Comparison of ENCODE assay signal across 30 cellular contexts in genomic region chr10:112244197-112244596, GRCh38. TPM values are rescaled to one million over a fixed set of nuclear protein-coding genes. Genes with fewer than 3 reads are reported as not detected.
DNase-seq lines count a peak whose midpoint lies in the region; ATAC-seq, FAIRE-seq and TF ChIP-seq lines count a peak whose summit lies in the region.
"Had no signal": no experiment of that assay in that cellular context is flagged by ENCODE, and none has a peak within 500 bp of the region (broad histone marks: within the 10 kb centered on the region; RNA-seq: fewer than 3 reads in every experiment).

No MANE protein-coding gene starts in this region.

- H3K27me3 ChIP-seq in liver (ENCODE audit: control insufficient read depth in 4 of 4, insufficient read depth in 4 of 4, low read length in 3 of 4) = no peaks in the 10 kb centered on the region
- H3K27me3 ChIP-seq in HepG2 (ENCODE audit: control insufficient read depth in 1 of 2, insufficient read depth in 2 of 2, low read length in 2 of 2) = no peaks in the 10 kb centered on the region
- no peaks in the 10 kb centered on the region for H3K27me3 ChIP-seq in IMR-90 (ENCODE audit: control insufficient read depth, insufficient read depth, low read length)
- H3K27me3 ChIP-seq: BLaER1, SJSA1 had no signal

- H4K5ac ChIP-seq in IMR-90 (ENCODE audit: low read depth, low read length) = peak overlapping the region; percentile 72; the same call in 1 of the 2 replicates

- no peak overlapping the region for H3K9ac ChIP-seq in liver (ENCODE audit: low read depth in 1 of 2, low read length in 2 of 2)
- H3K9ac ChIP-seq in HepG2 (ENCODE audit: insufficient read depth, low read depth, low read length) = no peak overlapping the region
- H3K9ac ChIP-seq in IMR-90 (ENCODE audit: low read depth, low read length) = no peak overlapping the region
- H3K9ac ChIP-seq: BLaER1 had no signal

- intact Hi-C loops in HepG2 (cut with micrococcal nuclease; ENCODE audit: unreplicated experiment) = no loop called here
- intact Hi-C loops in IMR-90 (cut with micrococcal nuclease) = no loop called here

- H3K36me3 ChIP-seq in liver (ENCODE audit: control insufficient read depth in 4 of 4, insufficient read depth in 3 of 4, low read depth in 1 of 4, low read length in 3 of 4) (no peaks in the 10 kb centered on the region), HepG2 (replicated peaks in 1 of 2; ENCODE audit: control insufficient read depth in 1 of 2, insufficient read depth in 2 of 2, low read length in 2 of 2) (no peaks in the 10 kb centered on the region), IMR-90 (ENCODE audit: control insufficient read depth, insufficient read depth, low read length) (no peaks in the 10 kb centered on the region)
- H3K36me3 ChIP-seq: HAP-1, SJSA1 had no signal

- no peaks in the 10 kb centered on the region for H4K20me1 ChIP-seq in HepG2 (ENCODE audit: insufficient read depth, low read length)
- no peaks in the 10 kb centered on the region for H4K20me1 ChIP-seq in IMR-90 (ENCODE audit: insufficient read depth, low read length)
- H4K20me1 ChIP-seq: BLaER1 had no signal

- in situ Hi-C loops in HepG2 (cut with HindIII; ENCODE audit: extremely low pct_ligation_motif_present, low pct_unique_long_range_greater_than_20kb) (no loop called here), IMR-90 (cut with MboI; ENCODE audit: low sequenced_read_pairs) (no loop called here)

- POLR2A ChIA-PET in HepG2 (lab: Yijun Ruan, JAX) = no interaction called here
- POLR2A ChIA-PET in IMR-90 (lab: Charles Lee; ENCODE audit: unreplicated experiment) = no interaction called here

- CTCF ChIA-PET in HepG2 (lab: Yijun Ruan, JAX; ENCODE audit: low intra/inter-chr PET ratio, low total read pairs) = no interaction called here
- CTCF ChIA-PET in IMR-90 (lab: Yijun Ruan, JAX) = no interaction called here

- no peaks in the 10 kb centered on the region for H3K9me1 ChIP-seq in IMR-90 (ENCODE audit: insufficient read depth, low read length)

- H3K9me3 ChIP-seq in liver (ENCODE audit: control insufficient read depth in 4 of 4, low read length in 3 of 4) = peaks cover under 1 to 9% (median 3%) of the 10 kb centered on the region in 4 donors
- H3K9me3 ChIP-seq in HepG2 (ENCODE audit: low read length) = peaks cover 10% of the 10 kb centered on the region
- peaks cover 16% of the 10 kb centered on the region for H3K9me3 ChIP-seq in IMR-90 (ENCODE audit: control insufficient read depth, insufficient read depth, low read length)
- H3K9me3 ChIP-seq: HAP-1 had no signal

- TF ChIP-seq POLR2A in HepG2 (IDR thresholded peaks at IDR 0.05; ENCODE audit: insufficient read depth in 1 of 2, low read depth in 2 of 2, low read length in 2 of 2) (no peak), IMR-90 (IDR thresholded peaks at IDR 0.05; ENCODE audit: low read depth, low read length) (no peak)

- no peaks in the 10 kb centered on the region for H3K79me2 ChIP-seq in HepG2 (ENCODE audit: insufficient read depth, low read length)

- TF ChIP-seq CTCF in liver (IDR thresholded peaks at IDR 0.05; ENCODE audit: low read depth, low read length, missing input control) (no peak), HepG2 (CRISPR knock-in tag; IDR thresholded peaks at IDR 0.05) (no peak), IMR-90 (conservative IDR thresholded peaks at IDR 0.05; ENCODE audit: low read depth, low read length) (no peak), fibroblast of mammary gland (conservative IDR thresholded peaks at IDR 0.05; ENCODE audit: control insufficient read depth, insufficient read depth, low read depth, low read length) (no peak)

- peak overlapping the region in 1 of 2 experiments; percentile 50; a peak in 1 of 4 replicates for H4K8ac ChIP-seq in IMR-90 (ENCODE audit: low read depth in 2 of 2, low read length in 2 of 2)

- no peak overlapping the region for H3K56ac ChIP-seq in IMR-90 (ENCODE audit: extremely low read depth, insufficient read depth, low read length)

- dilution Hi-C loops in IMR-90 (cut with HindIII; ENCODE audit: low sequenced_read_pairs, unreplicated experiment) = no loop called here

- H3K4me3 ChIP-seq in liver (ENCODE audit: low read depth in 1 of 3, low read length in 3 of 3) = no peak overlapping the region
- H3K4me3 ChIP-seq in HepG2 (replicated peaks in 1 of 3; ENCODE audit: insufficient read depth in 1 of 3, low read depth in 2 of 3, low read length in 3 of 3) = no peak overlapping the region
- no peak overlapping the region for H3K4me3 ChIP-seq in IMR-90 (ENCODE audit: insufficient read depth, low read depth, low read length)
- no peak overlapping the region for H3K4me3 ChIP-seq in fibroblast of mammary gland (ENCODE audit: control insufficient read depth, low read depth, low read length)
- H3K4me3 ChIP-seq: BLaER1, GM23338, HAP-1, SJSA1 had no signal

- no peak overlapping the region for H2AK9ac ChIP-seq in IMR-90 (replicated peaks; ENCODE audit: low read depth, low read length, poor library complexity)

- H3K27ac ChIP-seq in liver (ENCODE audit: low read depth in 1 of 2, low read length in 2 of 2) = peak overlapping the region; percentile 47 to 55
- H3K27ac ChIP-seq in HepG2 (ENCODE audit: extremely low read length, insufficient read depth, low read length) = no peak overlapping the region
- no peak overlapping the region for H3K27ac ChIP-seq in IMR-90 (ENCODE audit: insufficient read depth, low read length)
- H3K27ac ChIP-seq: BLaER1, SJSA1 had no signal

- TF ChIP-seq RAD21 in liver (IDR thresholded peaks at IDR 0.05) (no peak), HepG2 (CRISPR knock-in tag; IDR thresholded peaks at IDR 0.05) (no peak), IMR-90 (IDR thresholded peaks at IDR 0.05; ENCODE audit: low read length) (no peak)

- H2BK5ac ChIP-seq in IMR-90 (ENCODE audit: low read depth, low read length, poor library complexity, severe bottlenecking) = no peak overlapping the region

- H3K4me2 ChIP-seq in HepG2 (ENCODE audit: low read depth, low read length) = no peak overlapping the region
- no peak overlapping the region for H3K4me2 ChIP-seq in IMR-90 (ENCODE audit: low read depth, low read length)
- H3K4me2 ChIP-seq: BLaER1, GM23338 had no signal

- peak overlapping the region; percentile 84 for H4K91ac ChIP-seq in IMR-90 (ENCODE audit: insufficient read depth, low read depth, low read length)

- H3K23ac ChIP-seq in IMR-90 (ENCODE audit: low read depth, low read length) = no peak overlapping the region

- TF ChIP-seq EP300 in HepG2 (IDR thresholded peaks at IDR 0.05; ENCODE audit: low read depth in 2 of 2, low read length in 2 of 2) (no peak), HepG2 (CRISPR knock-in tag; IDR thresholded peaks at IDR 0.05; ENCODE audit: borderline replicate concordance) (no peak)

- peak overlapping the region; percentile 59; the same call in 1 of the 2 replicates for H2BK120ac ChIP-seq in IMR-90 (ENCODE audit: low read depth, low read length)

- H3K14ac ChIP-seq in IMR-90 (replicated peaks; ENCODE audit: low read depth, low read length) = no peak overlapping the region

- ATAC-seq in HepG2 (no peak), IMR-90 (ENCODE audit: low read depth) (peak; percentile 75)
- ATAC-seq: GM23338, Right ventricle myocardium inferior had no signal

- 64% methylated on average over 2 of the region's 2 CpGs for WGBS in liver
- 96% methylated on average over 2 of the region's 2 CpGs for WGBS in HepG2 (ENCODE audit: low lambda C conversion rate)
- no CpG with 5 or more reads among the region's 2 CpGs for WGBS in IMR-90 (ENCODE audit: extremely low coverage in 2 of 2, insufficient read length in 1 of 2), 2 experiments

- peaks cover 1 to 42% (median 11%) of the 10 kb centered on the region in 4 donors for H3K4me1 ChIP-seq in liver (ENCODE audit: control insufficient read depth in 4 of 4, insufficient read depth in 4 of 4, low read length in 3 of 4)
- H3K4me1 ChIP-seq in HepG2 (ENCODE audit: insufficient read depth, low read length) = no peaks in the 10 kb centered on the region
- peaks cover 2% of the 10 kb centered on the region; the same call in 1 of the 2 replicates for H3K4me1 ChIP-seq in IMR-90 (ENCODE audit: control insufficient read depth, insufficient read depth, low read length)
- H3K4me1 ChIP-seq: BLaER1, Caco-2, HAP-1, SJSA1 had no signal

- DNase-seq in HepG2 (ENCODE audit: low spot score) (no peak), IMR-90 (peak; percentile 71), fibroblast of mammary gland (ENCODE audit: low read depth) (peak; percentile 42), A172 (ENCODE audit: low spot score) (no peak), C1 segment of cervical spinal cord (lab: John Stamatoyannopoulos, UW) (no peak), HK-2 (ENCODE audit: unreplicated experiment) (no peak)
- no peak for DNase-seq in activated naive CD4-positive, alpha-beta T cell (lab: John Stamatoyannopoulos, UW)
- DNase-seq: Caco-2; CD4-positive, alpha-beta memory T cell; DMS 273 treated with DMSO at 0.1 percent for 48 hours; DMS79 treated with DMSO at 0.1 percent for 48 hours; NCI-H1048; NCI-H1417 treated with DMSO at 0.1 percent for 48 hours; NCI-H187; NCI-H748 treated with DMSO at 0.1 percent for 48 hours; NK-92 treated with Interleukin-12 subunit alpha and Interleukin-12 subunit beta, amount 100 ng/mL, for 24 hours had no signal

- FAIRE-seq in HepG2 (lab: Jason Lieb, UNC) = no peak
- FAIRE-seq: A204.1, G401.6, GM18507, HTR-8/SVneo, RCC 7860 had no signal

- no TSS peak for BruUV-seq in HepG2 (replicated peaks; lab: Mats Ljungman, UMichigan)
- BruUV-seq in IMR-90 (replicated peaks; lab: Mats Ljungman, UMichigan) = no TSS peak

- no peak overlapping the region for H2AK5ac ChIP-seq in IMR-90 (ENCODE audit: low read depth, low read length)

- no peak overlapping the region for H2AFZ ChIP-seq in HepG2 (ENCODE audit: low read length)
- no peak overlapping the region for H2AFZ ChIP-seq in IMR-90 (replicated peaks; ENCODE audit: low read length, poor library complexity)
- H2AFZ ChIP-seq: GM23338 had no signal

- peak overlapping the region; percentile 10; the same call in 1 of the 2 replicates for H3K4ac ChIP-seq in IMR-90 (ENCODE audit: low read depth, low read length)

- no peaks in the 10 kb centered on the region for H3K79me1 ChIP-seq in IMR-90 (ENCODE audit: low read depth in 1 of 2, low read length in 2 of 2)

- H2BK15ac ChIP-seq in IMR-90 (ENCODE audit: low read depth, low read length) = no peak overlapping the region

- peak overlapping the region; percentile 93 for H3K18ac ChIP-seq in IMR-90 (ENCODE audit: low read depth, low read length)

- H2BK20ac ChIP-seq in IMR-90 (ENCODE audit: low read depth, low read length) = no peak overlapping the region

RNA-seq across cellular contexts. Expression of gene TECTB, which starts 39.0 kb away (rescaled TPM):
- under 1 TPM; 0.05 to 0.08 TPM for total RNA-seq in liver
- polyA plus RNA-seq in liver = under 1 TPM; 0.08 to 0.44 TPM
- total RNA-seq in HepG2 (2016; rRNA removed; fragmentation: Illumina TruSeq; extraction: Trizol) = 1.3 and 1.8 TPM in 2 replicates
- total RNA-seq in HepG2 (2016; cell fraction: cytosol; rRNA removed; fragmentation: Illumina TruSeq; extraction: Trizol; ENCODE audit: low read depth) = 0.61 and 0.71 TPM in 2 replicates
- total RNA-seq in HepG2 (2016; cell fraction: insoluble cytoplasmic fraction; rRNA removed; fragmentation: Illumina TruSeq; extraction: Trizol) = 1.5 and 1.9 TPM in 2 replicates
- 1.0 and 1.4 TPM in 2 replicates for total RNA-seq in HepG2 (2016; cell fraction: membrane; rRNA removed; fragmentation: Illumina TruSeq; extraction: Trizol)
- total RNA-seq in HepG2 (2016; cell fraction: nucleus; rRNA removed; fragmentation: Illumina TruSeq; extraction: Trizol) = 2.4 and 2.8 TPM in 2 replicates
- polyA plus RNA-seq in HepG2 (2011; rRNA removed) = 0.78 and 1.1 TPM in 2 replicates
- 0.48 and 0.63 TPM in 2 replicates for polyA plus RNA-seq in HepG2 (2011; cell fraction: cytosol; rRNA removed)
- 1.3 and 1.7 TPM in 2 replicates for polyA plus RNA-seq in HepG2 (2011; cell fraction: nucleus; rRNA removed)
- 0.68 and 1.6 TPM in 2 replicates for polyA plus RNA-seq in HepG2 (2012)
- polyA plus RNA-seq in HepG2 (2016; cell fraction: cytosol; fragmentation: Illumina TruSeq; extraction: Trizol; ENCODE audit: low read depth) = 0.19 and 0.38 TPM in 2 replicates
- polyA plus RNA-seq in HepG2 (2016; cell fraction: insoluble cytoplasmic fraction; fragmentation: Illumina TruSeq; extraction: Trizol; ENCODE audit: low read depth) = 1.3 and 1.6 TPM in 2 replicates
- 0.73 and 0.96 TPM in 2 replicates for polyA plus RNA-seq in HepG2 (2016; cell fraction: membrane; fragmentation: Illumina TruSeq; extraction: Trizol; ENCODE audit: low read depth)
- 4.3 and 5.3 TPM in 2 replicates for polyA plus RNA-seq in HepG2 (2016; cell fraction: nucleus; fragmentation: Illumina TruSeq; extraction: Trizol; ENCODE audit: insufficient read depth, low read depth)
- polyA minus RNA-seq in HepG2 (2011; rRNA and poly(A)+ RNA removed; ENCODE audit: low replicate concordance) = 0.66 TPM in 1 of 2 replicates, not detected in the other
- polyA minus RNA-seq in HepG2 (2011; cell fraction: cytosol; rRNA and poly(A)+ RNA removed) = 0.40 TPM in 1 of 2 replicates, not detected in the other
- polyA minus RNA-seq in HepG2 (2011; cell fraction: nucleus; rRNA and poly(A)+ RNA removed) = 0.52 and 0.99 TPM in 2 replicates
- total RNA-seq in IMR-90 (2012; rRNA removed) = not detected in 2 replicates
- not detected in 2 replicates for polyA plus RNA-seq in IMR-90 (2012; rRNA removed)
- polyA plus RNA-seq in IMR-90 (2012; cell fraction: cytosol; rRNA removed) = not detected in 2 replicates
- polyA plus RNA-seq in IMR-90 (2012; cell fraction: nucleus; rRNA removed; ENCODE audit: low replicate concordance) = not detected in 2 replicates
- total RNA-seq in A172 (2014; rRNA removed; shearing (Covaris generic)) = not detected in 2 replicates
- total RNA-seq: CD4-positive, alpha-beta memory T cell; GM23338; NCI-H460; OCI-LY7; Right ventricle myocardium inferior; SJSA1 had no signal
- polyA plus RNA-seq: CD4-positive, alpha-beta memory T cell; GM23338; IgD-negative memory B cell had no signal

Comparison
In these comparisons a context has a peak if more than half of its experiments do, and no peak if none do; other contexts are left out.
1. H3K27ac ChIP-seq: peak in liver (2 of 2); none in HepG2 (single experiment) and IMR-90 (single experiment).
2. DNase-seq: peak in IMR-90 (single experiment) and fibroblast of mammary gland (single experiment); none in HepG2 (single experiment), A172 (single experiment), activated naive CD4-positive, alpha-beta T cell (0 of 4), C1 segment of cervical spinal cord (0 of 14) and HK-2 (single experiment).